Comparison of ENCODE assay signal across 10 cellular contexts in genomic region chr6:5968817-5969726, GRCh38. TPM values are rescaled to one million over a fixed set of nuclear protein-coding genes. Genes with fewer than 3 reads are reported as not detected.
A peak's percentile ranks its signal among the peaks of the same experiment; 100 is the strongest.
DNase-seq lines count a peak whose midpoint lies in the region; ATAC-seq, FAIRE-seq and TF ChIP-seq lines count a peak whose summit lies in the region.
"Had no signal": no experiment of that assay in that cellular context is flagged by ENCODE, and none has a peak within 500 bp of the region (broad histone marks: within the 10 kb centered on the region; RNA-seq: fewer than 3 reads in every experiment).

No MANE protein-coding gene starts in this region.

- in situ Hi-C loops in Panc1 (cut with HindIII; ENCODE audit: low pct_unique_long_range_greater_than_20kb, low sequenced_read_pairs): no loop called here
- in situ Hi-C loops in gastrocnemius medialis (cut with MboI; ENCODE audit: low sequenced_read_pairs in 4 of 4): no loop called here

- H3K4me3 ChIP-seq in Panc1 (ENCODE audit: low read depth in 2 of 2, low read length in 2 of 2) (no peak overlapping the region), gastrocnemius medialis (no peak overlapping the region)

- CTCF ChIA-PET in Panc1 (lab: Charles Lee): no interaction called here

- intact Hi-C loops in Panc1 (cut with micrococcal nuclease; ENCODE audit: unreplicated experiment) (no loop called here), gastrocnemius medialis (cut with DNase I; ENCODE audit: low total_unique reads) (no loop called here)

- no peaks in the 10 kb centered on the region for H3K9me3 ChIP-seq in Panc1 (ENCODE audit: control insufficient read depth, insufficient read depth, low read depth, low read length)
- no peaks in the 10 kb centered on the region for H3K9me3 ChIP-seq in gastrocnemius medialis

- H3K36me3 ChIP-seq in Panc1 (ENCODE audit: control insufficient read depth, insufficient read depth, low read length) (no peaks in the 10 kb centered on the region), gastrocnemius medialis (no peaks in the 10 kb centered on the region)

- H3K27me3 ChIP-seq in Panc1 (ENCODE audit: control insufficient read depth, insufficient read depth, low read length) (no peaks in the 10 kb centered on the region), gastrocnemius medialis (no peaks in the 10 kb centered on the region)

- BruUV-seq in Panc1 (replicated peaks; lab: Mats Ljungman, UMichigan): no TSS peak

- no peak for TF ChIP-seq POLR2A in H54 (IDR thresholded peaks at IDR 0.05; ENCODE audit: low read depth, low read length)
- TF ChIP-seq POLR2A in gastrocnemius medialis (IDR thresholded peaks at IDR 0.05): no peak

- no peak overlapping the region for H3K27ac ChIP-seq in Panc1 (ENCODE audit: low read length)
- no peak overlapping the region for H3K27ac ChIP-seq in gastrocnemius medialis

- POLR2A ChIA-PET in Panc1 (lab: Charles Lee): no interaction called here

- FAIRE-seq in H54 (lab: Jason Lieb, UNC): peak; percentile 71

- ATAC-seq in Panc1: peak; percentile 74; the same call in 1 of the 2 replicates
- ATAC-seq in gastrocnemius medialis: peak; percentile 61 to 62
- no peak for ATAC-seq in HG03460 (IDR thresholded peaks at IDR 0.05; ENCODE audit: unreplicated experiment)
- no peak for ATAC-seq in HG03045 (IDR thresholded peaks at IDR 0.05; ENCODE audit: unreplicated experiment)
- ATAC-seq: esophagus mucosa had no signal

- H3K4me1 ChIP-seq in Panc1 (ENCODE audit: control insufficient read depth, insufficient read depth, low read length) (no peaks in the 10 kb centered on the region), gastrocnemius medialis (peaks cover 0 to 8% of the 10 kb centered on the region in 2 donors)

- TF ChIP-seq CTCF in Panc1 (IDR thresholded peaks at IDR 0.05) (no peak), gastrocnemius medialis (IDR thresholded peaks at IDR 0.05 in 4 of 5, conservative IDR thresholded peaks at IDR 0.05 in 1 of 5) (no peak)

- peak; percentile 63 for DNase-seq in H54 (ENCODE audit: insufficient read length, low spot score)
- no peak for DNase-seq in Panc1 (ENCODE audit: low read depth, low spot score)
- peak; percentile 14 for DNase-seq in fibroblast of gingiva (ENCODE audit: low read depth)
- peak; percentile 13 to 27 for DNase-seq in gastrocnemius medialis
- DNase-seq in hepatic stellate cell (ENCODE audit: low spot score): no peak
- no peak for DNase-seq in stimulated activated naive CD4-positive, alpha-beta T cell (lab: John Stamatoyannopoulos, UW)
- DNase-seq: GOT3 had no signal

RNA-seq across cellular contexts. Expression of gene NRN1, which starts 37.7 kb away (rescaled TPM):
- total RNA-seq in Panc1 (2021; ENCODE audit: unreplicated experiment) (0.18 TPM), gastrocnemius medialis (1 to 10 TPM; 6.4 to 9.9 (median 6.8) TPM)
- polyA plus RNA-seq in Panc1 (2012; ENCODE audit: insufficient read length): not detected

Comparison
In these comparisons a context has a peak if more than half of its experiments do, and no peak if none do; other contexts are left out.
1. DNase-seq: peak in H54 (single experiment), fibroblast of gingiva (single experiment) and gastrocnemius medialis (2 of 2); none in Panc1 (single experiment), hepatic stellate cell (single experiment) and stimulated activated naive CD4-positive, alpha-beta T cell (0 of 6).
2. ATAC-seq: peak in Panc1 (single experiment) and gastrocnemius medialis (2 of 2); none in HG03460 (single experiment) and HG03045 (single experiment).